19 cellular contexts compared by ENCODE assay signal in genomic region chr20:57460781-57461465, GRCh38.
DNase-seq lines count a peak whose midpoint lies in the region; ATAC-seq and TF ChIP-seq lines count a peak whose summit lies in the region.
"Had no signal": no experiment of that assay in that cellular context is flagged by ENCODE, and none has a peak within 500 bp of the region (broad histone marks: within the 10 kb centered on the region; RNA-seq: fewer than 3 reads in every experiment).

No MANE protein-coding gene starts in this region.

- no peaks in the 10 kb centered on the region for H3K9me3 Mint-ChIP-seq in endothelial cell (ENCODE audit: unreplicated experiment)
- H3K9me3 Mint-ChIP-seq in activated CD8-positive, alpha-beta T cell treated with anti-CD3 and anti-CD28 coated beads for 36 hours: no peaks in the 10 kb centered on the region
- H3K9me3 Mint-ChIP-seq: CD4-positive, alpha-beta T cell had no signal

- no peak for TF ChIP-seq CTCF in endothelial cell (IDR thresholded peaks at IDR 0.05; ENCODE audit: unreplicated experiment)
- no peak for TF ChIP-seq CTCF in right atrium auricular region (IDR thresholded peaks at IDR 0.05)
- no peak for TF ChIP-seq CTCF in activated CD8-positive, alpha-beta T cell treated with anti-CD3 and anti-CD28 coated beads for 36 hours (IDR thresholded peaks at IDR 0.05)

- H3K27me3 ChIP-seq in right atrium auricular region: no peaks in the 10 kb centered on the region

- H3K36me3 Mint-ChIP-seq in endothelial cell (ENCODE audit: low read depth, unreplicated experiment): peaks cover 9% of the 10 kb centered on the region
- H3K36me3 Mint-ChIP-seq in activated CD8-positive, alpha-beta T cell treated with anti-CD3 and anti-CD28 coated beads for 36 hours (ENCODE audit: low read depth): no peaks in the 10 kb centered on the region

- H3K27ac Mint-ChIP-seq in endothelial cell (ENCODE audit: unreplicated experiment): peak overlapping the region; percentile 13
- no peak overlapping the region for H3K27ac Mint-ChIP-seq in activated CD8-positive, alpha-beta T cell treated with anti-CD3 and anti-CD28 coated beads for 36 hours
- H3K27ac Mint-ChIP-seq: CD4-positive, alpha-beta T cell had no signal

- peak; percentile 64 for ATAC-seq in Right ventricle myocardium inferior
- ATAC-seq in HG02938 (IDR thresholded peaks at IDR 0.05; ENCODE audit: unreplicated experiment): no peak
- no peak for ATAC-seq in activated CD8-positive, alpha-beta T cell treated with anti-CD3 and anti-CD28 coated beads for 36 hours

- intact Hi-C loops in Right ventricle myocardium inferior (cut with DNase I): no loop called here
- intact Hi-C loops in cardiac septum (cut with DNase I): no loop called here
- intact Hi-C loops in activated CD8-positive, alpha-beta T cell treated with anti-CD3 and anti-CD28 coated beads for 36 hours (cut with micrococcal nuclease): no loop called here

- no peak overlapping the region for H3K4me3 Mint-ChIP-seq in endothelial cell (ENCODE audit: unreplicated experiment)
- no peak overlapping the region for H3K4me3 Mint-ChIP-seq in activated CD8-positive, alpha-beta T cell treated with anti-CD3 and anti-CD28 coated beads for 36 hours
- H3K4me3 Mint-ChIP-seq: CD4-positive, alpha-beta T cell had no signal

- CTCF ChIA-PET in activated CD8-positive, alpha-beta T cell treated with anti-CD3 and anti-CD28 coated beads for 36 hours (lab: Charles Lee): no interaction called here

- peaks cover 11% of the 10 kb centered on the region for H3K27me3 Mint-ChIP-seq in endothelial cell (ENCODE audit: unreplicated experiment)
- no peaks in the 10 kb centered on the region for H3K27me3 Mint-ChIP-seq in activated CD8-positive, alpha-beta T cell treated with anti-CD3 and anti-CD28 coated beads for 36 hours
- H3K27me3 Mint-ChIP-seq: CD4-positive, alpha-beta T cell had no signal

- no peaks in the 10 kb centered on the region for H3K36me3 ChIP-seq in right atrium auricular region

- no peak overlapping the region for H3K4me3 ChIP-seq in right atrium auricular region

- DNase-seq in Right ventricle myocardium inferior (ENCODE audit: missing footprints) (no peak), cardiac septum (ENCODE audit: low spot score) (no peak), endothelial cell (ENCODE audit: low spot score) (no peak), right atrium auricular region (ENCODE audit: low spot score) (no peak), NCI-H2171 (lab: John Stamatoyannopoulos, UW) (no peak)
- no peak for DNase-seq in activated CD4-positive, alpha-beta T cell treated with anti-CD3 and anti-CD28 coated beads, Interleukin-2, amount 50 U/mL, for 48 hours
- no peak for DNase-seq in activated CD8-positive, alpha-beta T cell treated with anti-CD3 and anti-CD28 coated beads for 36 hours
- DNase-seq: 8988T; CD4-positive, alpha-beta T cell; DMS153; GDM1; KG1; MV-4-11; NCI-H1694 treated with DMSO at 0.1 percent for 48 hours; NCI-H2227 treated with DMSO at 0.1 percent for 48 hours; NCI-H510A treated with DMSO at 0.1 percent for 48 hours; NCI-H774; SIG-M5 had no signal

- peak overlapping the region; percentile 69 to 74 for H3K27ac ChIP-seq in right atrium auricular region

- POLR2A ChIA-PET in activated CD8-positive, alpha-beta T cell treated with anti-CD3 and anti-CD28 coated beads for 36 hours (lab: Charles Lee): no interaction called here

- peaks cover 0 to 38% of the 10 kb centered on the region in 2 donors for H3K4me1 ChIP-seq in right atrium auricular region

- H3K4me1 Mint-ChIP-seq in endothelial cell (ENCODE audit: unreplicated experiment): peaks cover 9% of the 10 kb centered on the region
- H3K4me1 Mint-ChIP-seq in activated CD8-positive, alpha-beta T cell treated with anti-CD3 and anti-CD28 coated beads for 36 hours (ENCODE audit: low read depth): no peaks in the 10 kb centered on the region

- no peaks in the 10 kb centered on the region for H3K9me3 ChIP-seq in right atrium auricular region
